Comparison of ENCODE assay signal across 23 cellular contexts in the genomic region with DNA sequence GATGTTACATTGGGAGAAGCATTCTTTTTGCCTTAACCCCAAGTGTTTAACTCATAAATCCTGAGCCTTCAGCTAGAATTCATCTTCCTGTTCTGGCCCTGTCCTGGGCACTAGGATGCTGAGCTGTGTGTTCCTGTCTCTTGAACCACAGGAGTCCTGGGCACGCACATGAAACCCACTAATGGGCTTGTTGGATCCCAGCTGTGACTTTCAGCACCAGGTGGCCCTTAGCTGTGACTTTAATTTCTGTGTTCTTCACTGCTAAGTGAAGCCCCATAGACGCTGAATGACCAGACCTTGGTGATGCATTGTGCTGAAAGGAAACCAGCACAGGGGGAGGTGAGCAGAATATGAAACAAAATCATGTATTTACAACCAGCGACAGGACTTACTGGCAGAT.
DNase-seq lines count a peak whose midpoint lies in the region; ATAC-seq and TF ChIP-seq lines count a peak whose summit lies in the region.
"Had no signal": no experiment of that assay in that cellular context is flagged by ENCODE, and none has a peak within 500 bp of the region (broad histone marks: within the 10 kb centered on the region; RNA-seq: fewer than 3 reads in every experiment).

No MANE protein-coding gene starts in this region.

- no peak overlapping the region for H2AFZ ChIP-seq in smooth muscle cell (ENCODE audit: low read depth)

- CTCF ChIA-PET in A673 (lab: Charles Lee) = no interaction called here
- CTCF ChIA-PET in CD8-positive, alpha-beta memory T cell (lab: Charles Lee) = no interaction called here

- H3K27me3 Mint-ChIP-seq in CD8-positive, alpha-beta memory T cell = peaks cover 6 to 12% of the 10 kb centered on the region in 2 donors
- peaks cover 16% of the 10 kb centered on the region for H3K27me3 Mint-ChIP-seq in glutamatergic neuron (ENCODE audit: unreplicated experiment)

- no peak for ATAC-seq in HG02642 (IDR thresholded peaks at IDR 0.05; ENCODE audit: poor library complexity, unreplicated experiment)
- ATAC-seq: GM12878, SK-N-SH treated with all-trans-retinoic acid at 6 μM for 48 hours, T-cell had no signal

- H3K9me3 Mint-ChIP-seq in CD8-positive, alpha-beta memory T cell = no peaks in the 10 kb centered on the region
- peaks cover 21% of the 10 kb centered on the region for H3K9me3 Mint-ChIP-seq in glutamatergic neuron (ENCODE audit: unreplicated experiment)
- H3K9me3 Mint-ChIP-seq: T-cell had no signal

- no peaks in the 10 kb centered on the region for H3K79me2 ChIP-seq in smooth muscle cell (ENCODE audit: low read depth)

- peak; percentile 28 for DNase-seq in A673 (ENCODE audit: low spot score)
- no peak for DNase-seq in CD8-positive, alpha-beta memory T cell
- DNase-seq in NCI-H82 (lab: John Stamatoyannopoulos, UW) = peak; percentile 62
- DNase-seq in glutamatergic neuron = peak; percentile 47
- DNase-seq in stimulated activated CD4-positive, alpha-beta T cell treated with anti-CD3 and anti-CD28 coated beads, Interleukin-4, amount 100 ng/mL, for 24 hours = no peak
- no peak for DNase-seq in smooth muscle cell (lab: John Stamatoyannopoulos, UW; ENCODE audit: unreplicated experiment)
- DNase-seq: ACHN; AML-193; Caco-2; DMS153; EL; IMR-90; NCI-H1436 treated with DMSO at 0.1 percent for 48 hours; NCI-H2081 treated with DMSO at 0.1 percent for 48 hours; NCI-H510A; NK-92 treated with Interleukin-12 subunit alpha and Interleukin-12 subunit beta, amount 100 ng/mL, for 24 hours; SHP77 treated with DMSO at 0.1 percent for 48 hours; T-cell had no signal

- no peaks in the 10 kb centered on the region for H3K9me3 ChIP-seq in A673 (ENCODE audit: low read depth, low read length, poor library complexity, severe bottlenecking)
- no peaks in the 10 kb centered on the region for H3K9me3 ChIP-seq in CD8-positive, alpha-beta memory T cell (ENCODE audit: low read length)
- no peaks in the 10 kb centered on the region for H3K9me3 ChIP-seq in smooth muscle cell (replicated peaks; ENCODE audit: low read depth)
- H3K9me3 ChIP-seq: Caco-2, HAP-1 had no signal

- H3K4me1 Mint-ChIP-seq in CD8-positive, alpha-beta memory T cell = peaks cover 12 to 15% (median 15%) of the 10 kb centered on the region in 3 donors
- peaks cover 50% of the 10 kb centered on the region for H3K4me1 Mint-ChIP-seq in glutamatergic neuron (ENCODE audit: low read depth, unreplicated experiment)

- H3K9ac ChIP-seq in smooth muscle cell (ENCODE audit: low read depth) = no peak overlapping the region

- H3K27me3 ChIP-seq in A673 (replicated peaks; ENCODE audit: insufficient read depth, low read depth, low read length, poor library complexity) (no peaks in the 10 kb centered on the region), smooth muscle cell (ENCODE audit: low read depth) (no peaks in the 10 kb centered on the region)
- H3K27me3 ChIP-seq in CD8-positive, alpha-beta memory T cell (ENCODE audit: insufficient read depth, low read length, poor library complexity, severe bottlenecking) = no peaks in the 10 kb centered on the region

- H3K27ac ChIP-seq in A673 (ENCODE audit: low read depth, low read length, poor library complexity, severe bottlenecking) (no peak overlapping the region), smooth muscle cell (ENCODE audit: low read depth) (no peak overlapping the region)
- no peak overlapping the region for H3K27ac ChIP-seq in CD8-positive, alpha-beta memory T cell (ENCODE audit: low read depth, low read length)

- H3F3A ChIP-seq in smooth muscle cell (ENCODE audit: low read depth) = peaks cover 10% of the 10 kb centered on the region

- intact Hi-C loops in A673 (cut with micrococcal nuclease; ENCODE audit: unreplicated experiment) = no loop called here

- POLR2A ChIA-PET in A673 (lab: Charles Lee; ENCODE audit: low non-redundant PET) = no interaction called here
- POLR2A ChIA-PET in CD8-positive, alpha-beta memory T cell (lab: Charles Lee) = no interaction called here

- no peak for TF ChIP-seq CTCF in A673 (conservative IDR thresholded peaks at IDR 0.05; ENCODE audit: low read depth, low read length)
- TF ChIP-seq CTCF in glutamatergic neuron (IDR thresholded peaks at IDR 0.05; ENCODE audit: partially characterized antibody, unreplicated experiment) = no peak
- TF ChIP-seq CTCF in smooth muscle cell (IDR thresholded peaks at IDR 0.05; ENCODE audit: borderline replicate concordance, insufficient read depth, poor library complexity, severe bottlenecking) = no peak

- no peak overlapping the region for H3K4me3 ChIP-seq in A673 (ENCODE audit: low read depth, low read length, poor library complexity, severe bottlenecking)
- no peak overlapping the region for H3K4me3 ChIP-seq in CD8-positive, alpha-beta memory T cell (ENCODE audit: low read length)
- H3K4me3 ChIP-seq in smooth muscle cell = no peak overlapping the region
- H3K4me3 ChIP-seq: GM12878, HAP-1 had no signal

- H4K20me1 ChIP-seq in smooth muscle cell (ENCODE audit: low read depth) = no peaks in the 10 kb centered on the region

- H3K4me1 ChIP-seq in A673 (ENCODE audit: insufficient read depth, low read length, poor library complexity, severe bottlenecking) (no peaks in the 10 kb centered on the region), smooth muscle cell (ENCODE audit: low read depth) (no peaks in the 10 kb centered on the region)
- peaks cover 8% of the 10 kb centered on the region for H3K4me1 ChIP-seq in CD8-positive, alpha-beta memory T cell (ENCODE audit: insufficient read depth, low read length)
- H3K4me1 ChIP-seq: HAP-1 had no signal

- H3K4me3 Mint-ChIP-seq in CD8-positive, alpha-beta memory T cell = peak overlapping the region in 4 of 7 donors; percentile 38 to 61 (median 50)
- peak overlapping the region; percentile 63 for H3K4me3 Mint-ChIP-seq in glutamatergic neuron (ENCODE audit: unreplicated experiment)
- H3K4me3 Mint-ChIP-seq: CD14-positive monocyte, T-cell had no signal

- H3K36me3 Mint-ChIP-seq in CD8-positive, alpha-beta memory T cell = no peaks in the 10 kb centered on the region
- H3K36me3 Mint-ChIP-seq in glutamatergic neuron (ENCODE audit: unreplicated experiment) = peaks cover 5% of the 10 kb centered on the region
- H3K36me3 Mint-ChIP-seq: CD14-positive monocyte, T-cell had no signal

- WGBS in smooth muscle cell (ENCODE audit: low lambda C conversion rate) = 82% methylated on average over 3 of the region's 3 CpGs

- H3K4me2 ChIP-seq in smooth muscle cell = no peak overlapping the region

- H3K36me3 ChIP-seq in A673 (ENCODE audit: insufficient read depth, low read length, poor library complexity, severe bottlenecking) = no peaks in the 10 kb centered on the region
- no peaks in the 10 kb centered on the region for H3K36me3 ChIP-seq in CD8-positive, alpha-beta memory T cell (ENCODE audit: insufficient read depth, low read length)
- no peaks in the 10 kb centered on the region for H3K36me3 ChIP-seq in smooth muscle cell (ENCODE audit: low read depth)
- H3K36me3 ChIP-seq: HAP-1 had no signal

- peak overlapping the region in 6 of 8 donors; percentile 0 to 83 (median 68) for H3K27ac Mint-ChIP-seq in CD8-positive, alpha-beta memory T cell
- peak overlapping the region; percentile 93 for H3K27ac Mint-ChIP-seq in glutamatergic neuron (ENCODE audit: unreplicated experiment)
- H3K27ac Mint-ChIP-seq: CD14-positive monocyte, T-cell had no signal

- BruUV-seq in A673 (replicated peaks; lab: Mats Ljungman, UMichigan) = no TSS peak

Comparison
In these comparisons a context has a peak if more than half of its experiments do, and no peak if none do; other contexts are left out.
1. DNase-seq: peak in A673 (single experiment), NCI-H82 (single experiment) and glutamatergic neuron (single experiment); none in CD8-positive, alpha-beta memory T cell (0 of 5), stimulated activated CD4-positive, alpha-beta T cell treated with anti-CD3 and anti-CD28 coated beads, Interleukin-4, amount 100 ng/mL, for 24 hours (single experiment) and smooth muscle cell (single experiment).